1 cellular context compared by ENCODE assay signal in the genomic region with DNA sequence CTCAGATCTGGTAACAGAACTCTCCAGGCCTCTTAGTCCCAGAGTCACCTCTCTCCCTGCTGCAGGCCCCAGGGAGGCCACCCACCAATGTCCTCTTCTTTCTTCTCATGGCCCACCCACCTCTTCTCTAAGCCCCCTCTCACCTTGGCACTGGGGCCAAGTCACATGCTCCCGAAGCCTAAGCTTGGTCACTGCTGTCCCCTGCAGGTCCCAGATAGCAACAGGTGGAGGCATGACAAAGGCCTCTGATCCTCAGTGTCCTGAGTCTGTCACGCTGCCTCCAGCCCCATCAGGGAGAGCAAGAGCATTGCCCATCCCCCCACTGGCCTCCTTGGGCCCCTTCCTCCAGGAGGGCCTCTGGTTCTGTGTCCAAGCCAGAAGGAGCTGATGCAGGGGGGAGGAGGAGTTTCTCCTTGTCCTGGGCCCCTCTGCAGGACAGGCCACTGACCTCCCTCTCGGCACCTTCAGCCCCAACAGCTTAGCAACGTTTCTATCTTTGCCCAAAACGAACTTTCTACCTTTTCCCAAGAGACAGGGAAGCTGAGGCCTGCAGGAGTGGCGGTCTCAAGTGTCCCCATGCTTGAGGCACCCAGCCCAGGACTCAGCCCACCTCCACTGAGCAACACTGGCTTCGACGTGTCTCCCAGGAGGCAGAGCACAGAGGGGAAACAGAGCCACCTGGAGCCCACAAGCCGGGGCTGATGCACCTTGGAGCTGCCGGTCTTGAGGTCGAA.
TF ChIP-seq lines count a peak whose summit lies in the region.

No MANE protein-coding gene starts in this region.

TF ChIP-seq in K562, 482 proteins besides CTCF, POLR2A, EP300 and RAD21 (continues in another document):
- no peak for TF ChIP-seq GABPA (tag; conservative IDR thresholded peaks at IDR 0.05; ENCODE audit: low read depth)
- no peak for TF ChIP-seq BCL6 (CRISPR knock-in tag; IDR thresholded peaks at IDR 0.05)
- TF ChIP-seq, protein P1, sequence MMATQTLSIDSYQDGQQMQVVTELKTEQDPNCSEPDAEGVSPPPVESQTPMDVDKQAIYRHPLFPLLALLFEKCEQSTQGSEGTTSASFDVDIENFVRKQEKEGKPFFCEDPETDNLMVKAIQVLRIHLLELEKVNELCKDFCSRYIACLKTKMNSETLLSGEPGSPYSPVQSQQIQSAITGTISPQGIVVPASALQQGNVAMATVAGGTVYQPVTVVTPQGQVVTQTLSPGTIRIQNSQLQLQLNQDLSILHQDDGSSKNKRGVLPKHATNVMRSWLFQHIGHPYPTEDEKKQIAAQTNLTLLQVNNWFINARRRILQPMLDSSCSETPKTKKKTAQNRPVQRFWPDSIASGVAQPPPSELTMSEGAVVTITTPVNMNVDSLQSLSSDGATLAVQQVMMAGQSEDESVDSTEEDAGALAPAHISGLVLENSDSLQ (IDR thresholded peaks at IDR 0.05): no peak
- TF ChIP-seq ATF7 (IDR thresholded peaks at IDR 0.05): no peak
- no peak for TF ChIP-seq ZKSCAN1 (IDR thresholded peaks at IDR 0.05; ENCODE audit: low read depth, low read length)
- TF ChIP-seq MTA3 (IDR thresholded peaks at IDR 0.05; ENCODE audit: borderline replicate concordance): no peak
- TF ChIP-seq CBX5 (IDR thresholded peaks at IDR 0.05; ENCODE audit: borderline replicate concordance, low read depth): no peak
- TF ChIP-seq LEF1 (IDR thresholded peaks at IDR 0.05): no peak
- TF ChIP-seq ZNF174 (CRISPR knock-in tag; IDR thresholded peaks at IDR 0.05): no peak
- no peak for TF ChIP-seq ZSCAN32 (CRISPR knock-in tag; IDR thresholded peaks at IDR 0.05)
- no peak for TF ChIP-seq FOXK1 (CRISPR knock-in tag; IDR thresholded peaks at IDR 0.05; ENCODE audit: borderline replicate concordance)
- 0 out of 2 replicates have a peak, but pooled peaks have one; percentile 9 for TF ChIP-seq CBFA2T2 (conservative IDR thresholded peaks at IDR 0.05)
- TF ChIP-seq, protein P2, sequence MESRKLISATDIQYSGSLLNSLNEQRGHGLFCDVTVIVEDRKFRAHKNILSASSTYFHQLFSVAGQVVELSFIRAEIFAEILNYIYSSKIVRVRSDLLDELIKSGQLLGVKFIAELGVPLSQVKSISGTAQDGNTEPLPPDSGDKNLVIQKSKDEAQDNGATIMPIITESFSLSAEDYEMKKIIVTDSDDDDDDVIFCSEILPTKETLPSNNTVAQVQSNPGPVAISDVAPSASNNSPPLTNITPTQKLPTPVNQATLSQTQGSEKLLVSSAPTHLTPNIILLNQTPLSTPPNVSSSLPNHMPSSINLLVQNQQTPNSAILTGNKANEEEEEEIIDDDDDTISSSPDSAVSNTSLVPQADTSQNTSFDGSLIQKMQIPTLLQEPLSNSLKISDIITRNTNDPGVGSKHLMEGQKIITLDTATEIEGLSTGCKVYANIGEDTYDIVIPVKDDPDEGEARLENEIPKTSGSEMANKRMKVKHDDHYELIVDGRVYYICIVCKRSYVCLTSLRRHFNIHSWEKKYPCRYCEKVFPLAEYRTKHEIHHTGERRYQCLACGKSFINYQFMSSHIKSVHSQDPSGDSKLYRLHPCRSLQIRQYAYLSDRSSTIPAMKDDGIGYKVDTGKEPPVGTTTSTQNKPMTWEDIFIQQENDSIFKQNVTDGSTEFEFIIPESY (CRISPR knock-in tag; IDR thresholded peaks at IDR 0.05): no peak
- TF ChIP-seq L3MBTL2 (IDR thresholded peaks at IDR 0.05): no peak
- no peak for TF ChIP-seq MYBL2 (IDR thresholded peaks at IDR 0.05; ENCODE audit: low read depth)
- no peak for TF ChIP-seq MYBL2 (CRISPR knock-in tag; IDR thresholded peaks at IDR 0.05; ENCODE audit: borderline replicate concordance)
- TF ChIP-seq ZSCAN29 (IDR thresholded peaks at IDR 0.05): no peak
- TF ChIP-seq PHTF2 (CRISPR knock-in tag; IDR thresholded peaks at IDR 0.05): no peak
- TF ChIP-seq TAF1 (IDR thresholded peaks at IDR 0.05; ENCODE audit: control insufficient read depth, extremely low read depth, insufficient read depth, low read length, severe bottlenecking): no peak
- no peak for TF ChIP-seq TEAD2 (tag; IDR thresholded peaks at IDR 0.05)
- TF ChIP-seq NR4A1 (CRISPR knock-in tag; IDR thresholded peaks at IDR 0.05): no peak
- TF ChIP-seq NR4A1 (tag; IDR thresholded peaks at IDR 0.05): no peak
- TF ChIP-seq KLF6 (CRISPR knock-in tag; IDR thresholded peaks at IDR 0.05; ENCODE audit: borderline replicate concordance): no peak
- peak; percentile 58; the same call in 1 of the 2 replicates for TF ChIP-seq MYC (IDR thresholded peaks at IDR 0.05; ENCODE audit: low read depth, low read length)
- no peak for TF ChIP-seq MYC (CRISPR knock-in tag; IDR thresholded peaks at IDR 0.05; ENCODE audit: borderline replicate concordance, low read depth)
- no peak for TF ChIP-seq ELK3 (CRISPR knock-in tag; IDR thresholded peaks at IDR 0.05)
- TF ChIP-seq TRIM24 (IDR thresholded peaks at IDR 0.05): no peak
- peak; percentile 71; the same call in 1 of the 2 replicates for TF ChIP-seq MIER1 (IDR thresholded peaks at IDR 0.05; ENCODE audit: low read depth)
- TF ChIP-seq ATF3 (IDR thresholded peaks at IDR 0.05): no peak
- TF ChIP-seq ATF3 (CRISPR knock-in tag; conservative IDR thresholded peaks at IDR 0.05): no peak
- no peak for TF ChIP-seq JUN (IDR thresholded peaks at IDR 0.05; ENCODE audit: borderline replicate concordance, low read depth, low read length)
- TF ChIP-seq JUN (CRISPR knock-in tag; IDR thresholded peaks at IDR 0.05; ENCODE audit: borderline replicate concordance): no peak
- TF ChIP-seq ZNF146 (CRISPR knock-in tag; IDR thresholded peaks at IDR 0.05; ENCODE audit: unreplicated experiment): no peak
- TF ChIP-seq GABPB1 (CRISPR knock-in tag; IDR thresholded peaks at IDR 0.05): no peak
- no peak for TF ChIP-seq CXXC5 (CRISPR knock-in tag; IDR thresholded peaks at IDR 0.05)
- no peak for TF ChIP-seq U2AF2 (optimal IDR thresholded peaks at IDR 0.05; ENCODE audit: low read depth, low read length)
- no peak for TF ChIP-seq ZNF695 (CRISPR knock-in tag; IDR thresholded peaks at IDR 0.05)
- no peak for TF ChIP-seq RFX7 (CRISPR knock-in tag; IDR thresholded peaks at IDR 0.05)
- 0 out of 2 replicates have a peak, but pooled peaks have one; percentile 45 for TF ChIP-seq TOE1 (IDR thresholded peaks at IDR 0.05; ENCODE audit: borderline replicate concordance)
- no peak for TF ChIP-seq TOE1 (CRISPR knock-in tag; IDR thresholded peaks at IDR 0.05; ENCODE audit: borderline replicate concordance, low read depth)
- TF ChIP-seq CEBPB (tag; IDR thresholded peaks at IDR 0.05): no peak
- TF ChIP-seq BHLHE40 (IDR thresholded peaks at IDR 0.05; ENCODE audit: low read length): 0 out of 2 replicates have a peak, but pooled peaks have one; percentile 13
- no peak for TF ChIP-seq ZC3H4 (CRISPR knock-in tag; IDR thresholded peaks at IDR 0.05; ENCODE audit: borderline replicate concordance)
- TF ChIP-seq ZNF707 (CRISPR knock-in tag; conservative IDR thresholded peaks at IDR 0.05): no peak
- no peak for TF ChIP-seq PTTG1 (tag; IDR thresholded peaks at IDR 0.05; ENCODE audit: low read depth)
- peak; percentile 53; the same call in 1 of the 2 replicates for TF ChIP-seq CC2D1A (IDR thresholded peaks at IDR 0.05)
- TF ChIP-seq, protein P3, sequence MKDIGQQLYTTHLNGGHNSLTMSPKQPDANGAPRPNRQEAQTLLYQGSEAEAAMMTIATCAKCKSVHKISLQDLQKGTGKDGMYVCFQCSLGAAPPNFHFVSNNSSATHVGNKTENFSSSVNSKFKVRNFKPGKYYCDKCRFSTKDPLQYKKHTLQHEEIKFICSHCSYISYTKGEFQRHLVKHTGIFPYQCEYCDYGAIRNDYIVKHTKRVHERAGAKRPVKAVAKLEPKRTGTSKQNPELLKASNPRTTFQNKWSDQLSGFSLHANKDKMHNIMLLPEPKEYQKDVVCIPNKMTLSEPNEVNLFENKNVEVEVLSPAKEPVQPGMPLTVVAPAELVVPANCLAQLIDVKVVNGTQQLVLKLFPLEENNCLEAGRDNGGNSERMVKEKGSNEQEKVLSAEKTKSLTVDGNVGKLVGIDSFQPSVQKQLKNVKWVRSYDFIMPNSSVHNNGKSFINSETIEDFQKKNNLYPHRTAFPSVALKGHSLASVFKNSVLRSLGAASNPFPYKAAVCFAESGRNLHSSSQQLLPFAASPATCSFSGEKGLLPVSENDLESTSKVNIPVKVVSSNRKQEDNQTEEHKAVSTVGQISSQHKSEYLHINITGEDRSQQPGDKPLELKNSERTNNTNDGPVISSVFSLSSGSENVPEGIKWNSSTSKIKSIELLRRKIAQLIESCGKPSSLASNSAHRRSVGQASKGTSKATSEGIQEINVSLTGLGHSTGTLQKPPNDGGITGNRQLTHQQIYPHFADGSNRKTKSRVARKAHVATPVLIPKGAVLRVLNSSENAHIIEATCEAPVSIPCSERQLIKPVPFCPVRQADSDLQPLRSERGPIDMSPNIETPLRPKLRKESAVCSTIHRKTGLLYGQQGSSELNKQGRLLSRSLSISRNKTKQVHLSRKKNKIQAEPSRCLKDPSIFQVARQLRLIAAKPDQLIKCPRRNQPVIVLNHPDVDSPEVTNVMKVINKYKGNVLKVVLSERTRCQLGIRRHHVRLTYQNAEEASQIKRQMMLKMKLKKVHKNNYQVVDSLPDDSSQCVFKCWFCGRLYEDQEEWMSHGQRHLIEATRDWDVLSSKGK (CRISPR knock-in tag; IDR thresholded peaks at IDR 0.05): no peak
- peak; percentile 55 for TF ChIP-seq ZFP36 (IDR thresholded peaks at IDR 0.05; ENCODE audit: low read depth, low read length, partially characterized antibody)
- peak; percentile 65 for TF ChIP-seq SMC3 (conservative IDR thresholded peaks at IDR 0.05; ENCODE audit: insufficient read depth, low read depth, low read length)
- TF ChIP-seq, protein P4, sequence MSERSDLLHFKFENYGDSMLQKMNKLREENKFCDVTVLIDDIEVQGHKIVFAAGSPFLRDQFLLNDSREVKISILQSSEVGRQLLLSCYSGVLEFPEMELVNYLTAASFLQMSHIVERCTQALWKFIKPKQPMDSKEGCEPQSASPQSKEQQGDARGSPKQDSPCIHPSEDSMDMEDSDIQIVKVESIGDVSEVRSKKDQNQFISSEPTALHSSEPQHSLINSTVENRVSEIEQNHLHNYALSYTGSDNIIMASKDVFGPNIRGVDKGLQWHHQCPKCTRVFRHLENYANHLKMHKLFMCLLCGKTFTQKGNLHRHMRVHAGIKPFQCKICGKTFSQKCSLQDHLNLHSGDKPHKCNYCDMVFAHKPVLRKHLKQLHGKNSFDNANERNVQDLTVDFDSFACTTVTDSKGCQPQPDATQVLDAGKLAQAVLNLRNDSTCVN (CRISPR knock-in tag; IDR thresholded peaks at IDR 0.05): no peak
- TF ChIP-seq ZBTB49 (CRISPR knock-in tag; IDR thresholded peaks at IDR 0.05; ENCODE audit: borderline replicate concordance): no peak
- TF ChIP-seq, protein P5, sequence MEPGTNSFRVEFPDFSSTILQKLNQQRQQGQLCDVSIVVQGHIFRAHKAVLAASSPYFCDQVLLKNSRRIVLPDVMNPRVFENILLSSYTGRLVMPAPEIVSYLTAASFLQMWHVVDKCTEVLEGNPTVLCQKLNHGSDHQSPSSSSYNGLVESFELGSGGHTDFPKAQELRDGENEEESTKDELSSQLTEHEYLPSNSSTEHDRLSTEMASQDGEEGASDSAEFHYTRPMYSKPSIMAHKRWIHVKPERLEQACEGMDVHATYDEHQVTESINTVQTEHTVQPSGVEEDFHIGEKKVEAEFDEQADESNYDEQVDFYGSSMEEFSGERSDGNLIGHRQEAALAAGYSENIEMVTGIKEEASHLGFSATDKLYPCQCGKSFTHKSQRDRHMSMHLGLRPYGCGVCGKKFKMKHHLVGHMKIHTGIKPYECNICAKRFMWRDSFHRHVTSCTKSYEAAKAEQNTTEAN (CRISPR knock-in tag; IDR thresholded peaks at IDR 0.05): no peak
- no peak for TF ChIP-seq KDM4B (IDR thresholded peaks at IDR 0.05; ENCODE audit: borderline replicate concordance in 2 of 2, low read depth in 1 of 2)
- TF ChIP-seq HCFC1 (IDR thresholded peaks at IDR 0.05; ENCODE audit: low read depth, low read length): no peak
- no peak for TF ChIP-seq ZNF133 (CRISPR knock-in tag; IDR thresholded peaks at IDR 0.05)
- no peak for TF ChIP-seq SAFB (IDR thresholded peaks at IDR 0.05; ENCODE audit: borderline replicate concordance, low read depth, low read length)
- TF ChIP-seq NCOA4 (IDR thresholded peaks at IDR 0.05; ENCODE audit: partially characterized antibody): no peak
